2 cellular contexts compared by ENCODE assay signal in genomic region chr17:58965221-58965620, GRCh38.
A peak's percentile ranks its signal among the peaks of the same experiment; 100 is the strongest.
TF ChIP-seq lines count a peak whose summit lies in the region.

No MANE protein-coding gene starts in this region.

TF ChIP-seq in liver, 16 proteins besides CTCF, POLR2A, EP300 and RAD21 (continued from another document):
- peak; percentile 51 for TF ChIP-seq REST (IDR thresholded peaks at IDR 0.05)
- TF ChIP-seq ZBTB33 (IDR thresholded peaks at IDR 0.05): no peak

TF ChIP-seq in HepG2, 621 proteins besides CTCF, POLR2A, EP300 and RAD21 (continued from another document):
- TF ChIP-seq ZNF280B (CRISPR knock-in tag; IDR thresholded peaks at IDR 0.05; ENCODE audit: borderline replicate concordance) (no peak), ZNF576 (CRISPR knock-in tag; IDR thresholded peaks at IDR 0.05) (no peak), LRRFIP1 (CRISPR knock-in tag; conservative IDR thresholded peaks at IDR 0.05) (no peak), ZSCAN25 (CRISPR knock-in tag; IDR thresholded peaks at IDR 0.05) (no peak), HNF1B (CRISPR knock-in tag; IDR thresholded peaks at IDR 0.05) (no peak), SIX4 (CRISPR knock-in tag; IDR thresholded peaks at IDR 0.05) (no peak)
